In genomic region chr6:111291334-111291705, GRCh38 we compare ENCODE assay signal across 15 cellular contexts.
DNase-seq lines count a peak whose midpoint lies in the region; ATAC-seq, FAIRE-seq and TF ChIP-seq lines count a peak whose summit lies in the region.
"Had no signal": no experiment of that assay in that cellular context is flagged by ENCODE, and none has a peak within 500 bp of the region (broad histone marks: within the 10 kb centered on the region; RNA-seq: fewer than 3 reads in every experiment).

No MANE protein-coding gene starts in this region.

- H3K36me3 ChIP-seq in gastrocnemius medialis: no peaks in the 10 kb centered on the region
- H3K36me3 ChIP-seq: lower lobe of right lung, thoracic aorta had no signal

- H3K4me1 Mint-ChIP-seq in IgD-negative memory B cell: peaks cover 7 to 11% (median 7%) of the 10 kb centered on the region in 3 donors
- peaks cover 0 to 10% of the 10 kb centered on the region in 2 donors for H3K4me1 Mint-ChIP-seq in effector memory CD8-positive, alpha-beta T cell (ENCODE audit: low read depth in 2 of 2)

- H3K4me3 ChIP-seq in gastrocnemius medialis: no peak overlapping the region
- H3K4me3 ChIP-seq: lower lobe of right lung, SJSA1, spleen, thoracic aorta had no signal

- H3K36me3 Mint-ChIP-seq in IgD-negative memory B cell: peaks cover 3% of the 10 kb centered on the region
- H3K36me3 Mint-ChIP-seq in effector memory CD8-positive, alpha-beta T cell (ENCODE audit: insufficient read depth): no peaks in the 10 kb centered on the region

- H3K27ac Mint-ChIP-seq in IgD-negative memory B cell: peak overlapping the region in 2 of 3 donors; percentile 29 to 80
- no peak overlapping the region for H3K27ac Mint-ChIP-seq in effector memory CD8-positive, alpha-beta T cell
- H3K27ac Mint-ChIP-seq: CD8-positive, alpha-beta T cell had no signal

- H3K9me3 ChIP-seq in gastrocnemius medialis: no peaks in the 10 kb centered on the region
- H3K9me3 ChIP-seq: lower lobe of right lung, SJSA1, spleen, thoracic aorta had no signal

- TF ChIP-seq POLR2A in gastrocnemius medialis (IDR thresholded peaks at IDR 0.05): no peak

- peaks cover 12 to 16% of the 10 kb centered on the region in 2 donors for H3K4me1 ChIP-seq in gastrocnemius medialis
- H3K4me1 ChIP-seq: lower lobe of right lung, SJSA1 had no signal

- no peaks in the 10 kb centered on the region for H3K9me3 Mint-ChIP-seq in IgD-negative memory B cell
- no peaks in the 10 kb centered on the region for H3K9me3 Mint-ChIP-seq in effector memory CD8-positive, alpha-beta T cell
- H3K9me3 Mint-ChIP-seq: CD8-positive, alpha-beta T cell had no signal

- ATAC-seq in GM19324 (IDR thresholded peaks at IDR 0.05; ENCODE audit: low FRiP score, unreplicated experiment) (peak; percentile 15), HG02610 (IDR thresholded peaks at IDR 0.05; ENCODE audit: unreplicated experiment) (peak; percentile 11), gastrocnemius medialis (peak; percentile 48 to 51)
- ATAC-seq in effector memory CD8-positive, alpha-beta T cell (replicated peaks): no peak
- ATAC-seq: CD8-positive, alpha-beta T cell; esophagus mucosa had no signal

- TF ChIP-seq CTCF in gastrocnemius medialis (IDR thresholded peaks at IDR 0.05 in 4 of 5, conservative IDR thresholded peaks at IDR 0.05 in 1 of 5): no peak

- in situ Hi-C loops in gastrocnemius medialis (cut with MboI; ENCODE audit: low sequenced_read_pairs in 4 of 4): no loop called here

- intact Hi-C loops in gastrocnemius medialis (cut with DNase I; ENCODE audit: low total_unique reads): no loop called here

- no peak overlapping the region for H3K4me3 Mint-ChIP-seq in IgD-negative memory B cell
- H3K4me3 Mint-ChIP-seq in effector memory CD8-positive, alpha-beta T cell: no peak overlapping the region
- H3K4me3 Mint-ChIP-seq: activated CD8-positive, alpha-beta memory T cell treated with anti-CD3 and anti-CD28 coated beads, Interleukin-2, amount 10 ng/mL, durations not matched to agents 7 days and 5 days; CD8-positive, alpha-beta T cell had no signal

- no peak for FAIRE-seq in HTR-8/SVneo (lab: Jason Lieb, UNC)

- H3K27ac ChIP-seq in gastrocnemius medialis: peak overlapping the region in 1 of 4 donors; percentile 16
- H3K27ac ChIP-seq: lower lobe of right lung, SJSA1, spleen, thoracic aorta had no signal

- H3K27me3 Mint-ChIP-seq in IgD-negative memory B cell: no peaks in the 10 kb centered on the region
- no peaks in the 10 kb centered on the region for H3K27me3 Mint-ChIP-seq in effector memory CD8-positive, alpha-beta T cell
- H3K27me3 Mint-ChIP-seq: activated CD8-positive, alpha-beta memory T cell treated with anti-CD3 and anti-CD28 coated beads, Interleukin-2, amount 10 ng/mL, durations not matched to agents 7 days and 5 days had no signal

- H3K27me3 ChIP-seq in gastrocnemius medialis: no peaks in the 10 kb centered on the region
- H3K27me3 ChIP-seq: SJSA1, spleen had no signal

- DNase-seq in gastrocnemius medialis (no peak), HTR-8/SVneo (ENCODE audit: insufficient read length, low spot score) (no peak)
- no peak for DNase-seq in effector memory CD8-positive, alpha-beta T cell
- DNase-seq in stimulated activated CD4-positive, alpha-beta T cell treated with anti-CD3 and anti-CD28 coated beads, Interleukin-4, amount 100 ng/mL, for 1 hour: no peak
- DNase-seq: activated CD8-positive, alpha-beta memory T cell treated with anti-CD3 and anti-CD28 coated beads, Interleukin-2, amount 10 ng/mL, durations not matched to agents 7 days and 5 days; CD8-positive, alpha-beta T cell; cortex of kidney; lower lobe of right lung; spleen had no signal

Comparison
In these comparisons a context has a peak if more than half of its experiments do, and no peak if none do; other contexts are left out.
1. H3K27ac Mint-ChIP-seq: peak in IgD-negative memory B cell (2 of 3); none in effector memory CD8-positive, alpha-beta T cell (0 of 2).